1 cellular context compared by ENCODE assay signal in the genomic region with DNA sequence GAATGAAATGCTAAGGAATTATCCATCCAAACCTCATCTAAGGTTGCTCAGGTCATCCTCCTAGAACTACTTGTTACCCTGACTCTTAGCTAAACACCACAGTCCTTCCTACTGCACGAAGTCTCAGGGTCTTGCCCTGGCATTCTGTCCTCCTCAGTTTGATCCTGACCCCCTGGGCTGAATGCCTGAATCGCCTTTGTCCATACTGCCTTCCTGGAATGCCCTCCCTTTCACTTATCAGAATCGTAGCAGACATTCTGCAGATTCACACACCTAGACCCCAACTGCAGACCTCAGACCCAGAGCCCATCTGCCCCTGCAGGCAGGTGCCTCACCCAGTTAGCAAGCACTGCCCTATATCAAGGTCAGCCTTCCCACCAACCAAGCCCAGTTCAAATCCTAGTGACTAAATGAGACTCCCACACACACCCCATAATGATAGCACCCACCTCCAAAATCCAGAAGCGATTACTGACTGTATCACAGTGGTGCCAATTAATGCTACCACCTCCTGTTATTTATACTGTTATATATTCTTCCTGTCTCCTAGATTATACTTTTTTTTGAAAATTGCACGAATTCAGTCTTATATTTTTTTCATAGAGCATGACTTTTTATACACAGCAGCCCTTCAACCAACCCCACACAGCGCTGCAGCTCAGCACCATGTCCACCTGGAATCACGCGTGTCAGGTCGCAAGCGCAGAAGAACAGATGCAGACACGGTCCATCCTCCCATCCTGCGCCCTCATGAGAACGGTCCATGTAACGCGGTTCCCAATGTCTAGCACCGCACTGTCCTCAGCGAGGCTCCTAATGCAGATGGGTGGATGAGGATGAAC.
TF ChIP-seq lines count a peak whose summit lies in the region.

No MANE protein-coding gene starts in this region.

TF ChIP-seq in K562, 482 proteins besides CTCF, POLR2A, EP300 and RAD21:
- TF ChIP-seq CUX1 (CRISPR knock-in tag; IDR thresholded peaks at IDR 0.05) (no peak), CBFA2T3 (IDR thresholded peaks at IDR 0.05) (0 out of 2 replicates have a peak, but pooled peaks have one; percentile 7)
